Comparison of ENCODE assay signal across 10 cellular contexts in the genomic region with DNA sequence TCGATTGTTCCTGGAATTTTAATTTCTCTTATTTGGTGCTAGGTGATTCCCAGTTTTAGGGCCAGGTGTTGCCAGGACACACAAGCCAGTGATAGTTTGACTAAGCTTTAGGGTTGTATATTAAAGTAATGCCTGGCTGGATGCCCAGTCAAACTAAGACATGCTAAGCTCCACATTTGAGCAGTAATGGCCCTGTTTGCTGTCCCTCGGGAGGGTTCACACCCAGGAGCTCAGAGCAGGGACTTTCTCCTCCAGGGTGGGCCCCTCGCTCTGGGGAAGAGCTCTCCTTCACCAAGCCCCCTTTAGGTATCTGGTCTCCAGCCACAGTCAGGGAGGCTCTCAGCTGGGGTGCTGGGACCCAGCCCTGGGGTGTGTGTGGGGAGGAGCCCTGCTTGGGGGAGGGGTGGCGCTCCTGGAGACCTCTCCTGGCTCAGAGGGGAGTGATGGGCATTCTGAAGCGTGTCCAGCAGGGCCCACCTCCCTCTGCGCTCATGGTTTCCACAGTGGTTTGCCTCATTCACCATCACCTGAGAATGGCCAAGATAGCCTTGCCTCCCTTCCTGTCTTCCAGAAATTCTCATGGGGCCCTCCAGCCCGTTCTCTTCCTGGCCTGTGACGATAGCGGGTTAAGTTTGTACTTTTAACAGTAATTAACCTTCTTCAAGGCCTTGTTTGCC. TPM values are rescaled to one million over a fixed set of nuclear protein-coding genes. Genes with fewer than 3 reads are reported as not detected.
DNase-seq lines count a peak whose midpoint lies in the region; ATAC-seq and TF ChIP-seq lines count a peak whose summit lies in the region.
"Had no signal": no experiment of that assay in that cellular context is flagged by ENCODE, and none has a peak within 500 bp of the region (broad histone marks: within the 10 kb centered on the region; RNA-seq: fewer than 3 reads in every experiment).

No MANE protein-coding gene starts in this region.

- intact Hi-C loops in activated B cell treated with CpG ODN at 0.5 μM for 24 hours (cut with micrococcal nuclease): loop anchor here (1.0 kb wide), 1 partner anchor 11 kb away; no protein-coding TSS in a partner anchor

- H3K27ac Mint-ChIP-seq in activated B cell treated with CpG ODN at 0.5 μM for 24 hours: no peak overlapping the region

- no peak overlapping the region for H3K9ac ChIP-seq in SK-N-SH

- TF ChIP-seq RAD21 in SK-N-SH (IDR thresholded peaks at IDR 0.05; ENCODE audit: low read length): no peak

- CTCF ChIA-PET in SK-N-SH (lab: Yijun Ruan, JAX) (interaction anchor here (3.0 kb wide), 1 partner anchor 12 kb away, joined by 11 read pairs; no protein-coding TSS in a partner anchor), activated B cell treated with CpG ODN at 0.5 μM for 24 hours (lab: Charles Lee) (interaction anchor here (2.1 kb wide), 1 partner anchor 13 kb away, joined by 7 read pairs; no protein-coding TSS in a partner anchor)

- H3K79me2 ChIP-seq in SK-N-SH (ENCODE audit: insufficient read depth): peaks cover 14% of the 10 kb centered on the region; the same call in 1 of the 2 replicates

- no peaks in the 10 kb centered on the region for H3K9me3 Mint-ChIP-seq in activated B cell treated with CpG ODN at 0.5 μM for 24 hours
- H3K9me3 Mint-ChIP-seq: neural crest cell had no signal

- H3K27me3 ChIP-seq in SK-N-SH (ENCODE audit: insufficient read depth) (no peaks in the 10 kb centered on the region), MG63 (no peaks in the 10 kb centered on the region)
- H3K27me3 ChIP-seq: gastroesophageal sphincter had no signal

- H3K4me1 Mint-ChIP-seq in activated B cell treated with CpG ODN at 0.5 μM for 24 hours: peaks cover 72% of the 10 kb centered on the region

- H4K20me1 ChIP-seq in SK-N-SH (ENCODE audit: insufficient read depth): peaks cover 64% of the 10 kb centered on the region

- ATAC-seq in SK-N-SH treated with all-trans-retinoic acid at 6 μM for 48 hours: no peak
- peak; percentile 36 for ATAC-seq in HG02852 (IDR thresholded peaks at IDR 0.05; ENCODE audit: unreplicated experiment)
- ATAC-seq in activated B cell treated with CpG ODN at 0.5 μM for 24 hours (ENCODE audit: low read depth): peak; percentile 81
- ATAC-seq: gastroesophageal sphincter had no signal

- TF ChIP-seq CTCF in SK-N-SH (IDR thresholded peaks at IDR 0.05) (no peak), activated B cell treated with CpG ODN at 0.5 μM for 24 hours (IDR thresholded peaks at IDR 0.05) (no peak), coronary artery (IDR thresholded peaks at IDR 0.05) (no peak)

- H3K36me3 ChIP-seq in SK-N-SH (replicated peaks in 1 of 2; ENCODE audit: control insufficient read depth in 1 of 2, insufficient read depth in 2 of 2, low read length in 1 of 2) (no peaks in the 10 kb centered on the region), MG63 (no peaks in the 10 kb centered on the region)
- H3K36me3 ChIP-seq: gastroesophageal sphincter had no signal

- no peak for DNase-seq in SK-N-SH
- no peak for DNase-seq in activated B cell treated with CpG ODN at 0.5 μM for 24 hours
- DNase-seq in renal cortical epithelial cell (ENCODE audit: low read depth): peak; percentile 60
- no peak for DNase-seq in MG63
- DNase-seq in coronary artery (ENCODE audit: low spot score): no peak
- DNase-seq in nucleus accumbens (lab: John Stamatoyannopoulos, UW): no peak

- no peaks in the 10 kb centered on the region for H3K9me2 ChIP-seq in SK-N-SH

- H3K36me3 Mint-ChIP-seq in activated B cell treated with CpG ODN at 0.5 μM for 24 hours (ENCODE audit: low read depth): no peaks in the 10 kb centered on the region

- no peak overlapping the region for H3K4me2 ChIP-seq in SK-N-SH

- H3K9me3 ChIP-seq in SK-N-SH (no peaks in the 10 kb centered on the region), MG63 (no peaks in the 10 kb centered on the region)
- H3K9me3 ChIP-seq: gastroesophageal sphincter had no signal

- no peak overlapping the region for H2AFZ ChIP-seq in SK-N-SH (ENCODE audit: low read depth)

- TF ChIP-seq EP300 in SK-N-SH (IDR thresholded peaks at IDR 0.05; ENCODE audit: borderline replicate concordance in 1 of 2, low read depth in 1 of 2, low read length in 1 of 2): no peak

- H3K27ac ChIP-seq in SK-N-SH (ENCODE audit: low read depth in 2 of 2, low read length in 1 of 2) (no peak overlapping the region), coronary artery (no peak overlapping the region)

- peaks cover 4% of the 10 kb centered on the region for H3F3A ChIP-seq in SK-N-SH (replicated peaks; ENCODE audit: insufficient read depth)

- peaks cover 32 to 78% of the 10 kb centered on the region in 2 experiments for H3K4me1 ChIP-seq in SK-N-SH (ENCODE audit: control insufficient read depth in 1 of 2, insufficient read depth in 2 of 2, low read depth in 1 of 2, low read length in 1 of 2)

- H3K27me3 Mint-ChIP-seq in activated B cell treated with CpG ODN at 0.5 μM for 24 hours: no peaks in the 10 kb centered on the region

- H3K4me3 ChIP-seq in SK-N-SH (ENCODE audit: low read depth in 2 of 2, low read length in 1 of 2): no peak overlapping the region
- H3K4me3 ChIP-seq in MG63: no peak overlapping the region
- no peak overlapping the region for H3K4me3 ChIP-seq in coronary artery
- H3K4me3 ChIP-seq: gastroesophageal sphincter had no signal

- H3K4me3 Mint-ChIP-seq in activated B cell treated with CpG ODN at 0.5 μM for 24 hours: no peak overlapping the region
- H3K4me3 Mint-ChIP-seq: neural crest cell had no signal

- POLR2A ChIA-PET in SK-N-SH (lab: Yijun Ruan, JAX) (no interaction called here), activated B cell treated with CpG ODN at 0.5 μM for 24 hours (lab: Charles Lee) (interaction anchor here (1.9 kb wide), 1 partner anchor 12 kb away, joined by 9 read pairs; no protein-coding TSS in a partner anchor)

- WGBS in SK-N-SH (ENCODE audit: low lambda C conversion rate): 81% methylated on average over 7 of the region's 9 CpGs

TF ChIP-seq in SK-N-SH, 30 proteins besides CTCF, POLR2A, EP300 and RAD21:
- TF ChIP-seq NFIC (IDR thresholded peaks at IDR 0.05; ENCODE audit: borderline replicate concordance): 0 out of 2 replicates have a peak, but pooled peaks have one; percentile 9
- TF ChIP-seq, protein P1, sequence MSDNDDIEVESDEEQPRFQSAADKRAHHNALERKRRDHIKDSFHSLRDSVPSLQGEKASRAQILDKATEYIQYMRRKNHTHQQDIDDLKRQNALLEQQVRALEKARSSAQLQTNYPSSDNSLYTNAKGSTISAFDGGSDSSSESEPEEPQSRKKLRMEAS (IDR thresholded peaks at IDR 0.05; ENCODE audit: low read depth): no peak
- TF ChIP-seq, protein P2, sequence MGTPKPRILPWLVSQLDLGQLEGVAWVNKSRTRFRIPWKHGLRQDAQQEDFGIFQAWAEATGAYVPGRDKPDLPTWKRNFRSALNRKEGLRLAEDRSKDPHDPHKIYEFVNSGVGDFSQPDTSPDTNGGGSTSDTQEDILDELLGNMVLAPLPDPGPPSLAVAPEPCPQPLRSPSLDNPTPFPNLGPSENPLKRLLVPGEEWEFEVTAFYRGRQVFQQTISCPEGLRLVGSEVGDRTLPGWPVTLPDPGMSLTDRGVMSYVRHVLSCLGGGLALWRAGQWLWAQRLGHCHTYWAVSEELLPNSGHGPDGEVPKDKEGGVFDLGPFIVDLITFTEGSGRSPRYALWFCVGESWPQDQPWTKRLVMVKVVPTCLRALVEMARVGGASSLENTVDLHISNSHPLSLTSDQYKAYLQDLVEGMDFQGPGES (IDR thresholded peaks at IDR 0.05; ENCODE audit: low read depth, low read length): no peak
TF ChIP-seq in SK-N-SH: peak in this region for 1.

TF ChIP-seq in SK-N-SH treated with all-trans-retinoic acid at 6 μM for 48 hours, 23 proteins besides CTCF, POLR2A, EP300 and RAD21:
- no peak for TF ChIP-seq ISL1 (CRISPR knock-in tag; IDR thresholded peaks at IDR 0.05)
- TF ChIP-seq CSDC2 (CRISPR knock-in tag; IDR thresholded peaks at IDR 0.05): no peak
- TF ChIP-seq TOX (CRISPR knock-in tag; IDR thresholded peaks at IDR 0.05; ENCODE audit: borderline replicate concordance): no peak
- no peak for TF ChIP-seq ZC3H10 (CRISPR knock-in tag; IDR thresholded peaks at IDR 0.05)
- TF ChIP-seq ZNF70 (CRISPR knock-in tag; IDR thresholded peaks at IDR 0.05): no peak
- no peak for TF ChIP-seq ZNF8 (CRISPR knock-in tag; IDR thresholded peaks at IDR 0.05)
- no peak for TF ChIP-seq ESRRG (CRISPR knock-in tag; IDR thresholded peaks at IDR 0.05)
- TF ChIP-seq POU6F1 (CRISPR knock-in tag; IDR thresholded peaks at IDR 0.05; ENCODE audit: borderline replicate concordance, low read depth): no peak
- no peak for TF ChIP-seq ZFP30 (CRISPR knock-in tag; IDR thresholded peaks at IDR 0.05)
- no peak for TF ChIP-seq RARB (CRISPR knock-in tag; IDR thresholded peaks at IDR 0.05)

RNA-seq across cellular contexts. Expression of gene INPP4A, which starts 31.7 kb away (rescaled TPM):
- 15.0 and 18.3 TPM in 2 replicates for polyA plus RNA-seq in SK-N-SH (2012; rRNA removed)
- polyA plus RNA-seq in SK-N-SH (2012; cell fraction: cytosol; rRNA removed): 7.8 and 12.0 TPM in 2 replicates
- polyA plus RNA-seq in SK-N-SH (2012; cell fraction: nucleus; rRNA removed): 31.3 and 31.4 TPM in 2 replicates
- total RNA-seq in activated B cell treated with CpG ODN at 0.5 μM for 24 hours (19.6 and 26.6 TPM in 2 replicates), renal cortical epithelial cell (24.5 and 30.9 TPM in 2 replicates)
- 8.4 and 12.6 TPM in 2 replicates for total RNA-seq in MG63 (2014; rRNA removed; shearing (Covaris generic); ENCODE audit: low replicate concordance)
